Comparison of ENCODE assay signal across 1 cellular context in genomic region chr5:115841382-115842088, GRCh38.
A peak's percentile ranks its signal among the peaks of the same experiment; 100 is the strongest.
TF ChIP-seq lines count a peak whose summit lies in the region.

TSS of gene AP3S1 (plus strand) at chr5:115841935. CDS start at chr5:115842038, 103 bp downstream.
TSS of gene ATG12 (minus strand) at chr5:115841565. CDS start at chr5:115841552, 13 bp downstream.

TF ChIP-seq in K562, 482 proteins besides CTCF, POLR2A, EP300 and RAD21 (continued from another document and continues in another):
- peak; percentile 81 for TF ChIP-seq NKRF (IDR thresholded peaks at IDR 0.05; ENCODE audit: borderline replicate concordance)
- no peak for TF ChIP-seq MAFG (tag; conservative IDR thresholded peaks at IDR 0.05)
- peak; percentile 54 to 69; a peak in 1 of 4 replicates for TF ChIP-seq ARNT (IDR thresholded peaks at IDR 0.05)
- TF ChIP-seq CREM (IDR thresholded peaks at IDR 0.05; ENCODE audit: low read depth) = peak; percentile 86
- TF ChIP-seq CHCHD3 (CRISPR knock-in tag; IDR thresholded peaks at IDR 0.05) = no peak
- 0 out of 2 replicates have a peak, but pooled peaks have one; percentile 9 for TF ChIP-seq SMARCA4 (IDR thresholded peaks at IDR 0.05)
- no peak for TF ChIP-seq E2F5 (CRISPR knock-in tag; IDR thresholded peaks at IDR 0.05)
- 0 out of 2 replicates have a peak, but pooled peaks have one; percentile 13 for TF ChIP-seq SOX6 (IDR thresholded peaks at IDR 0.05)
- no peak for TF ChIP-seq FOXJ3 (CRISPR knock-in tag; IDR thresholded peaks at IDR 0.05)
- TF ChIP-seq MAFK (IDR thresholded peaks at IDR 0.05; ENCODE audit: low read length) = no peak
- no peak for TF ChIP-seq ZNF518B (CRISPR knock-in tag; IDR thresholded peaks at IDR 0.05)
- no peak for TF ChIP-seq ZC3H11A (IDR thresholded peaks at IDR 0.05; ENCODE audit: low read depth, low read length)
- no peak for TF ChIP-seq SETDB1 (IDR thresholded peaks at IDR 0.05; ENCODE audit: low read length)
- no peak for TF ChIP-seq NCOA4 (IDR thresholded peaks at IDR 0.05; ENCODE audit: partially characterized antibody)
- no peak for TF ChIP-seq BRD4 (IDR thresholded peaks at IDR 0.05)
- peak; percentile 91 for TF ChIP-seq POLR2H (tag; IDR thresholded peaks at IDR 0.05; ENCODE audit: low read depth)
- TF ChIP-seq HES1 (IDR thresholded peaks at IDR 0.05; ENCODE audit: low read depth) = peak; percentile 67; the same call in 1 of the 2 replicates
- TF ChIP-seq HNRNPH1 (optimal IDR thresholded peaks at IDR 0.05; ENCODE audit: low read depth, low read length) = no peak
- TF ChIP-seq STAT6 (CRISPR knock-in tag; IDR thresholded peaks at IDR 0.05) = no peak
- TF ChIP-seq NFRKB (IDR thresholded peaks at IDR 0.05; ENCODE audit: low read depth) = peak; percentile 86
- no peak for TF ChIP-seq ZNF124 (CRISPR knock-in tag; IDR thresholded peaks at IDR 0.05)
- TF ChIP-seq USF2 (CRISPR knock-in tag; IDR thresholded peaks at IDR 0.05) = no peak
- no peak for TF ChIP-seq RBM39 (optimal IDR thresholded peaks at IDR 0.05; ENCODE audit: low read depth, low read length)
- no peak; the same call in 1 of the 2 replicates for TF ChIP-seq ETS1 (conservative IDR thresholded peaks at IDR 0.05; ENCODE audit: control insufficient read depth, low read depth, low read length)
- peak; percentile 39; the same call in 1 of the 2 replicates for TF ChIP-seq ARID1B (IDR thresholded peaks at IDR 0.05)
- TF ChIP-seq ARHGAP35 (IDR thresholded peaks at IDR 0.05; ENCODE audit: partially characterized antibody) = no peak
- no peak for TF ChIP-seq LCOR (CRISPR knock-in tag; IDR thresholded peaks at IDR 0.05)
- peak; percentile 38; the same call in 1 of the 2 replicates for TF ChIP-seq DPF2 (IDR thresholded peaks at IDR 0.05)
- peak; percentile 68 to 74 for TF ChIP-seq NRF1 (conservative IDR thresholded peaks at IDR 0.05 in 1 of 2, IDR thresholded peaks at IDR 0.05 in 1 of 2)
- no peak for TF ChIP-seq RCOR1 (IDR thresholded peaks at IDR 0.05; ENCODE audit: borderline replicate concordance in 1 of 2, low read depth in 2 of 2, low read length in 2 of 2)
- TF ChIP-seq MCM3 (IDR thresholded peaks at IDR 0.05) = no peak
- TF ChIP-seq XRCC5 (IDR thresholded peaks at IDR 0.05; ENCODE audit: low read depth, low read length) = no peak; the same call in 1 of the 2 replicates
- no peak for TF ChIP-seq NFATC3 (IDR thresholded peaks at IDR 0.05)
- no peak for TF ChIP-seq ZNF174 (CRISPR knock-in tag; IDR thresholded peaks at IDR 0.05)
- peak; percentile 37; the same call in 1 of the 2 replicates for TF ChIP-seq DMBX1 (CRISPR knock-in tag; IDR thresholded peaks at IDR 0.05; ENCODE audit: borderline replicate concordance)
- no peak for TF ChIP-seq ZNF436 (CRISPR knock-in tag; IDR thresholded peaks at IDR 0.05)
- TF ChIP-seq ATF2 (CRISPR knock-in tag; IDR thresholded peaks at IDR 0.05) = 0 out of 2 replicates have a peak, but pooled peaks have one; percentile 44
- no peak for TF ChIP-seq PCBP1 (IDR thresholded peaks at IDR 0.05; ENCODE audit: low read depth, low read length, poor library complexity, severe bottlenecking)
- TF ChIP-seq GTF2F1 (IDR thresholded peaks at IDR 0.05; ENCODE audit: low read depth, low read length) = no peak
- TF ChIP-seq EZH2 (IDR thresholded peaks at IDR 0.05; ENCODE audit: borderline replicate concordance, low read depth, low read length) = no peak
- no peak for TF ChIP-seq ID3 (CRISPR knock-in tag; IDR thresholded peaks at IDR 0.05)
- TF ChIP-seq ID3 (tag; IDR thresholded peaks at IDR 0.05) = no peak
- no peak for TF ChIP-seq ZNF133 (CRISPR knock-in tag; IDR thresholded peaks at IDR 0.05)
- no peak for TF ChIP-seq ZNF311 (CRISPR knock-in tag; IDR thresholded peaks at IDR 0.05)
- no peak for TF ChIP-seq JUN (IDR thresholded peaks at IDR 0.05; ENCODE audit: borderline replicate concordance, low read depth, low read length)
- no peak for TF ChIP-seq JUN (CRISPR knock-in tag; IDR thresholded peaks at IDR 0.05; ENCODE audit: borderline replicate concordance)
- 0 out of 2 replicates have a peak, but pooled peaks have one; percentile 20 for TF ChIP-seq TEAD4 (IDR thresholded peaks at IDR 0.05; ENCODE audit: low read length)
- no peak for TF ChIP-seq TEAD4 (CRISPR knock-in tag; IDR thresholded peaks at IDR 0.05; ENCODE audit: borderline replicate concordance)
- TF ChIP-seq HDAC3 (IDR thresholded peaks at IDR 0.05; ENCODE audit: borderline replicate concordance, partially characterized antibody) = no peak
- TF ChIP-seq NFE2 (IDR thresholded peaks at IDR 0.05; ENCODE audit: low read depth) = no peak
- no peak for TF ChIP-seq SMARCE1 (IDR thresholded peaks at IDR 0.05)
- peak; percentile 92 for TF ChIP-seq SUPT5H (IDR thresholded peaks at IDR 0.05)
- no peak for TF ChIP-seq ZNF830 (CRISPR knock-in tag; IDR thresholded peaks at IDR 0.05)
- TF ChIP-seq XRCC3 (IDR thresholded peaks at IDR 0.05) = no peak
- TF ChIP-seq MED1 (CRISPR knock-in tag; IDR thresholded peaks at IDR 0.05; ENCODE audit: borderline replicate concordance) = no peak
- no peak for TF ChIP-seq ZNF584 (CRISPR knock-in tag; IDR thresholded peaks at IDR 0.05; ENCODE audit: low read depth)
- TF ChIP-seq GTF3C2 (IDR thresholded peaks at IDR 0.05; ENCODE audit: borderline replicate concordance, extremely low read depth, insufficient read length) = no peak
- no peak for TF ChIP-seq ZNF212 (CRISPR knock-in tag; IDR thresholded peaks at IDR 0.05)
